ENCODE assay signal across 9 cellular contexts in genomic region chr1:26701995-26702679, GRCh38. TPM values are rescaled to one million over a fixed set of nuclear protein-coding genes. Genes with fewer than 3 reads are reported as not detected.
A peak's percentile ranks its signal among the peaks of the same experiment; 100 is the strongest.
DNase-seq lines count a peak whose midpoint lies in the region; ATAC-seq and TF ChIP-seq lines count a peak whose summit lies in the region.
"Had no signal": no experiment of that assay in that cellular context is flagged by ENCODE, and none has a peak within 500 bp of the region (broad histone marks: within the 10 kb centered on the region; RNA-seq: fewer than 3 reads in every experiment).

No MANE protein-coding gene starts in this region.

- no peaks in the 10 kb centered on the region for H3K9me3 ChIP-seq in GM23248 (ENCODE audit: low read depth)
- H3K9me3 ChIP-seq in iPS-18a (ENCODE audit: control insufficient read depth, low read depth, low read length), result no peaks in the 10 kb centered on the region
- H3K9me3 ChIP-seq in stomach smooth muscle (ENCODE audit: control insufficient read depth in 2 of 2, low read length in 2 of 2), result no peaks in the 10 kb centered on the region

- in situ Hi-C loops in GM23248 (cut with MboI), result no loop called here

- H3K4me1 ChIP-seq in GM23248 (ENCODE audit: insufficient read depth) (peaks cover 83% of the 10 kb centered on the region), iPS-18a (ENCODE audit: control insufficient read depth, low read depth, low read length) (peaks cover 74% of the 10 kb centered on the region), stomach smooth muscle (ENCODE audit: control insufficient read depth, insufficient read depth, low read length) (peaks cover 58% of the 10 kb centered on the region)

- intact Hi-C loops in posterior cingulate gyrus (cut with DNase I), result no loop called here

- POLR2A ChIA-PET in RWPE1 (lab: Yijun Ruan, JAX; ENCODE audit: low non-redundant PET), result interaction anchor here (0.6 kb wide), 1 partner anchor 75 kb away, joined by 4 read pairs; no protein-coding TSS in a partner anchor

- no peak for ATAC-seq in left lobe of liver

- CTCF ChIA-PET in RWPE1 (lab: Yijun Ruan, JAX), result interaction anchor here (0.6 to 1.5 kb wide), 3 partner anchors 9 to 100 kb away, joined by 3 to 6 read pairs (median 4); no protein-coding TSS in a partner anchor

- WGBS in GM23248 (ENCODE audit: low coverage in 1 of 2, low lambda C conversion rate in 2 of 2, missing lambda C conversion rate in 2 of 2), 2 experiments, result 61 to 71% methylated on average over 4 of the region's 4 CpGs

- peaks cover 42% of the 10 kb centered on the region; the same call in 1 of the 2 replicates for H4K20me1 ChIP-seq in GM23248 (ENCODE audit: insufficient read depth)

- H3K9me2 ChIP-seq in GM23248 (ENCODE audit: insufficient read depth), result no peaks in the 10 kb centered on the region

- H3K9ac ChIP-seq in GM23248, result no peak overlapping the region
- no peak overlapping the region for H3K9ac ChIP-seq in iPS-18a (ENCODE audit: low read length)
- peak overlapping the region in 1 of 2 donors; percentile 21 for H3K9ac ChIP-seq in stomach smooth muscle (ENCODE audit: low read length in 2 of 2)

- H3K27ac ChIP-seq in GM23248 (no peak overlapping the region), RWPE1 (peak overlapping the region; percentile 21; the same call in 1 of the 2 replicates), iPS-18a (ENCODE audit: low read length) (no peak overlapping the region), stomach smooth muscle (ENCODE audit: low read length) (no peak overlapping the region)

- H3K4me3 ChIP-seq in GM23248 (no peak overlapping the region), iPS-18a (ENCODE audit: low read length) (peak overlapping the region; percentile 91), stomach smooth muscle (ENCODE audit: low read length in 2 of 2) (peak overlapping the region; percentile 5 to 24)

- H3K27me3 ChIP-seq in GM23248 (replicated peaks; ENCODE audit: insufficient read depth), result no peaks in the 10 kb centered on the region
- no peaks in the 10 kb centered on the region for H3K27me3 ChIP-seq in iPS-18a (ENCODE audit: control insufficient read depth, insufficient read depth, low read length)
- H3K27me3 ChIP-seq in stomach smooth muscle (ENCODE audit: control insufficient read depth in 1 of 2, insufficient read depth in 2 of 2, low read length in 2 of 2), result no peaks in the 10 kb centered on the region

- peaks cover 35% of the 10 kb centered on the region for H3F3A ChIP-seq in GM23248 (ENCODE audit: insufficient read depth)

- TF ChIP-seq CTCF in RWPE1 (conservative IDR thresholded peaks at IDR 0.05; ENCODE audit: low read depth), result no peak

- peaks cover 99% of the 10 kb centered on the region for H3K79me2 ChIP-seq in GM23248 (ENCODE audit: insufficient read depth)

- H3K36me3 ChIP-seq in GM23248 (ENCODE audit: low read depth) (no peaks in the 10 kb centered on the region), iPS-18a (ENCODE audit: control insufficient read depth, low read depth, low read length) (peaks cover 10% of the 10 kb centered on the region), stomach smooth muscle (ENCODE audit: control insufficient read depth in 2 of 2, insufficient read depth in 2 of 2, low read length in 2 of 2) (no peaks in the 10 kb centered on the region)

- H3K4me2 ChIP-seq in GM23248 (ENCODE audit: unreplicated experiment), result peak overlapping the region; percentile 11

- DNase-seq in GM23248 (no peak), RWPE1 (ENCODE audit: low spot score) (no peak), NCI-H2196 treated with DMSO at 0.1 percent for 48 hours (lab: John Stamatoyannopoulos, UW; ENCODE audit: unreplicated experiment) (no peak), HK-2 (ENCODE audit: unreplicated experiment) (no peak), posterior cingulate gyrus (no peak), left lobe of liver (ENCODE audit: low spot score) (no peak)
- DNase-seq: NCI-H2029 had no signal

- no peak overlapping the region for H2AFZ ChIP-seq in GM23248

RNA-seq across cellular contexts. Expression of gene ARID1A, which starts 6.3 kb away (rescaled TPM):
- total RNA-seq in GM23248 (2014; rRNA removed; shearing (Covaris generic)), result 11.6 and 13.4 TPM in 2 replicates
- polyA plus RNA-seq in GM23248 (2016; fragmentation: Nextera tagmentation; extraction: Ambion mirVana), result 8.2 and 9.4 TPM in 2 replicates
- total RNA-seq in left lobe of liver, result 27.0 TPM
